1 cellular context compared by ENCODE assay signal in genomic region chr7:21041666-21042065, GRCh38.
TF ChIP-seq lines count a peak whose summit lies in the region.

No MANE protein-coding gene starts in this region.

TF ChIP-seq in H1, 55 proteins besides CTCF, POLR2A, EP300 and RAD21:
- no peak for TF ChIP-seq EGR1 (IDR thresholded peaks at IDR 0.05; ENCODE audit: borderline replicate concordance, low read depth, low read length)
- TF ChIP-seq CBX8 (IDR thresholded peaks at IDR 0.05; ENCODE audit: borderline replicate concordance, low read depth, low read length) = no peak
- TF ChIP-seq CHD2 (IDR thresholded peaks at IDR 0.05; ENCODE audit: low read length) = no peak
- TF ChIP-seq ZNF274 (IDR thresholded peaks at IDR 0.05; ENCODE audit: borderline replicate concordance, extremely low read depth, low read length) = no peak
- TF ChIP-seq RXRA (IDR thresholded peaks at IDR 0.05; ENCODE audit: insufficient read depth, low read depth, low read length) = no peak
- TF ChIP-seq SIX5 (IDR thresholded peaks at IDR 0.05; ENCODE audit: low read depth, low read length) = no peak
- TF ChIP-seq BRCA1 (IDR thresholded peaks at IDR 0.05; ENCODE audit: low read depth, low read length) = no peak
- no peak for TF ChIP-seq BCL11A (IDR thresholded peaks at IDR 0.05; ENCODE audit: low read depth in 2 of 2, low read length in 2 of 2)
- TF ChIP-seq SP4 (IDR thresholded peaks at IDR 0.05; ENCODE audit: low read length) = no peak
- TF ChIP-seq KDM4A (IDR thresholded peaks at IDR 0.05; ENCODE audit: low read depth, low read length, severe bottlenecking) = no peak
- TF ChIP-seq CEBPB (IDR thresholded peaks at IDR 0.05; ENCODE audit: low read depth, low read length) = no peak
- TF ChIP-seq SUZ12 (IDR thresholded peaks at IDR 0.05; ENCODE audit: low read length) = no peak
- TF ChIP-seq SAP30 (IDR thresholded peaks at IDR 0.05; ENCODE audit: insufficient read depth, insufficient replicate concordance, low read length) = peak; percentile 43
- no peak for TF ChIP-seq TAF7 (optimal IDR thresholded peaks at IDR 0.05; ENCODE audit: borderline replicate concordance, low read depth, low read length)
- no peak for TF ChIP-seq ATF3 (IDR thresholded peaks at IDR 0.05; ENCODE audit: insufficient read depth, low read depth, low read length)
- no peak for TF ChIP-seq GTF2F1 (IDR thresholded peaks at IDR 0.05; ENCODE audit: borderline replicate concordance, low read depth, low read length)
- TF ChIP-seq CHD7 (IDR thresholded peaks at IDR 0.05; ENCODE audit: insufficient replicate concordance, low read length) = peak; percentile 66
- no peak for TF ChIP-seq BACH1 (IDR thresholded peaks at IDR 0.05; ENCODE audit: low read length)
- no peak for TF ChIP-seq SRF (IDR thresholded peaks at IDR 0.05; ENCODE audit: low read depth, low read length)
- 0 out of 4 replicates have a peak, but pooled peaks of 1 of the 2 experiments have one; percentile 29 for TF ChIP-seq SIN3A (conservative IDR thresholded peaks at IDR 0.05 in 1 of 2, IDR thresholded peaks at IDR 0.05 in 1 of 2; ENCODE audit: low read depth in 1 of 2, low read length in 2 of 2)
- TF ChIP-seq JUN (IDR thresholded peaks at IDR 0.05; ENCODE audit: low read depth, low read length) = no peak
- TF ChIP-seq RNF2 (IDR thresholded peaks at IDR 0.05; ENCODE audit: borderline replicate concordance, low read depth, low read length, missing control alignments, poor library complexity, severe bottlenecking) = no peak
- no peak for TF ChIP-seq FOSL1 (IDR thresholded peaks at IDR 0.05; ENCODE audit: insufficient read depth, low read depth, low read length)
- TF ChIP-seq USF2 (IDR thresholded peaks at IDR 0.05; ENCODE audit: low read length) = no peak
- no peak for TF ChIP-seq CHD1 (IDR thresholded peaks at IDR 0.05; ENCODE audit: low read depth, low read length)
- TF ChIP-seq JUND (IDR thresholded peaks at IDR 0.05; ENCODE audit: low read length) = no peak
- no peak for TF ChIP-seq EZH2 (IDR thresholded peaks at IDR 0.05; ENCODE audit: low read depth, low read length, severe bottlenecking)
- 0 out of 4 replicates have a peak, but pooled peaks of 1 of the 2 experiments have one; percentile 61 for TF ChIP-seq HDAC2 (IDR thresholded peaks at IDR 0.05; ENCODE audit: borderline replicate concordance in 1 of 2, low read depth in 2 of 2, low read length in 2 of 2)
- no peak for TF ChIP-seq TAF1 (IDR thresholded peaks at IDR 0.05; ENCODE audit: low read depth, low read length)
- TF ChIP-seq MAFK (IDR thresholded peaks at IDR 0.05; ENCODE audit: low read depth, low read length) = no peak
- TF ChIP-seq PHF8 (conservative IDR thresholded peaks at IDR 0.05; ENCODE audit: low read depth, low read length) = no peak
- no peak for TF ChIP-seq SIRT6 (IDR thresholded peaks at IDR 0.05; ENCODE audit: low read length)
- TF ChIP-seq RBBP5 (IDR thresholded peaks at IDR 0.05; ENCODE audit: borderline replicate concordance, low read depth, low read length) = no peak
- no peak for TF ChIP-seq ATF2 (IDR thresholded peaks at IDR 0.05; ENCODE audit: low read length)
- peak; percentile 72 for TF ChIP-seq TEAD4 (IDR thresholded peaks at IDR 0.05; ENCODE audit: low read depth, low read length)
- TF ChIP-seq POLR2AphosphoS5 (IDR thresholded peaks at IDR 0.05; ENCODE audit: low read depth, low read length) = no peak
- TF ChIP-seq KDM5A (IDR thresholded peaks at IDR 0.05; ENCODE audit: low read length) = no peak
- no peak for TF ChIP-seq RFX5 (IDR thresholded peaks at IDR 0.05; ENCODE audit: borderline replicate concordance, low read depth, low read length)
- TF ChIP-seq YY1 (IDR thresholded peaks at IDR 0.05; ENCODE audit: low read depth, low read length) = peak; percentile 92
- peak; percentile 82; the same call in 1 of the 2 replicates for TF ChIP-seq TCF12 (IDR thresholded peaks at IDR 0.05; ENCODE audit: low read depth, low read length)
- no peak for TF ChIP-seq E2F6 (IDR thresholded peaks at IDR 0.05)
- no peak for TF ChIP-seq HDAC6 (IDR thresholded peaks at IDR 0.05; ENCODE audit: low read depth, low read length)
- TF ChIP-seq CTBP2 (IDR thresholded peaks at IDR 0.05; ENCODE audit: borderline replicate concordance, insufficient read depth, insufficient read length, low read length) = no peak
- TF ChIP-seq CREB1 (IDR thresholded peaks at IDR 0.05) = no peak
- TF ChIP-seq POU5F1 (IDR thresholded peaks at IDR 0.05; ENCODE audit: low read depth, low read length) = no peak
- no peak for TF ChIP-seq NRF1 (IDR thresholded peaks at IDR 0.05; ENCODE audit: low read depth, low read length)
- no peak for TF ChIP-seq MAX (IDR thresholded peaks at IDR 0.05)
- no peak for TF ChIP-seq ASH2L (IDR thresholded peaks at IDR 0.05; ENCODE audit: low read length)
- no peak for TF ChIP-seq TBP (IDR thresholded peaks at IDR 0.05; ENCODE audit: low read depth, low read length)
- no peak for TF ChIP-seq CBX5 (IDR thresholded peaks at IDR 0.05; ENCODE audit: low read depth, low read length)
- no peak for TF ChIP-seq SP2 (IDR thresholded peaks at IDR 0.05; ENCODE audit: low read length)
- TF ChIP-seq KDM1A (IDR thresholded peaks at IDR 0.05; ENCODE audit: borderline replicate concordance, low read length) = no peak
- peak; percentile 82 for TF ChIP-seq NANOG (IDR thresholded peaks at IDR 0.05; ENCODE audit: insufficient read depth, low read depth, low read length, poor library complexity, severe bottlenecking)
- no peak for TF ChIP-seq SP1 (IDR thresholded peaks at IDR 0.05; ENCODE audit: low read depth, low read length)
- TF ChIP-seq GABPA (IDR thresholded peaks at IDR 0.05; ENCODE audit: borderline replicate concordance, insufficient read depth, low read length) = no peak
